In genomic region chr22:37043828-37044538, GRCh38 we compare ENCODE assay signal across 1 cellular context.
TF ChIP-seq lines count a peak whose summit lies in the region.

No MANE protein-coding gene starts in this region.

TF ChIP-seq in IMR-90, 13 proteins besides CTCF, POLR2A, EP300 and RAD21 (continued from another document):
- TF ChIP-seq FOS (IDR thresholded peaks at IDR 0.05; ENCODE audit: low read depth, low read length) = no peak
- no peak for TF ChIP-seq USF2 (IDR thresholded peaks at IDR 0.05; ENCODE audit: low read depth, low read length)
- no peak for TF ChIP-seq CHD1 (IDR thresholded peaks at IDR 0.05; ENCODE audit: low read depth, low read length)
- TF ChIP-seq BHLHE40 (IDR thresholded peaks at IDR 0.05; ENCODE audit: low read depth, low read length) = no peak
- no peak for TF ChIP-seq MAFK (IDR thresholded peaks at IDR 0.05; ENCODE audit: low read depth, low read length)
- TF ChIP-seq MXI1 (IDR thresholded peaks at IDR 0.05; ENCODE audit: borderline replicate concordance, low read depth, low read length) = no peak
- no peak for TF ChIP-seq RCOR1 (IDR thresholded peaks at IDR 0.05; ENCODE audit: insufficient replicate concordance, low read length)
